In the genomic region with DNA sequence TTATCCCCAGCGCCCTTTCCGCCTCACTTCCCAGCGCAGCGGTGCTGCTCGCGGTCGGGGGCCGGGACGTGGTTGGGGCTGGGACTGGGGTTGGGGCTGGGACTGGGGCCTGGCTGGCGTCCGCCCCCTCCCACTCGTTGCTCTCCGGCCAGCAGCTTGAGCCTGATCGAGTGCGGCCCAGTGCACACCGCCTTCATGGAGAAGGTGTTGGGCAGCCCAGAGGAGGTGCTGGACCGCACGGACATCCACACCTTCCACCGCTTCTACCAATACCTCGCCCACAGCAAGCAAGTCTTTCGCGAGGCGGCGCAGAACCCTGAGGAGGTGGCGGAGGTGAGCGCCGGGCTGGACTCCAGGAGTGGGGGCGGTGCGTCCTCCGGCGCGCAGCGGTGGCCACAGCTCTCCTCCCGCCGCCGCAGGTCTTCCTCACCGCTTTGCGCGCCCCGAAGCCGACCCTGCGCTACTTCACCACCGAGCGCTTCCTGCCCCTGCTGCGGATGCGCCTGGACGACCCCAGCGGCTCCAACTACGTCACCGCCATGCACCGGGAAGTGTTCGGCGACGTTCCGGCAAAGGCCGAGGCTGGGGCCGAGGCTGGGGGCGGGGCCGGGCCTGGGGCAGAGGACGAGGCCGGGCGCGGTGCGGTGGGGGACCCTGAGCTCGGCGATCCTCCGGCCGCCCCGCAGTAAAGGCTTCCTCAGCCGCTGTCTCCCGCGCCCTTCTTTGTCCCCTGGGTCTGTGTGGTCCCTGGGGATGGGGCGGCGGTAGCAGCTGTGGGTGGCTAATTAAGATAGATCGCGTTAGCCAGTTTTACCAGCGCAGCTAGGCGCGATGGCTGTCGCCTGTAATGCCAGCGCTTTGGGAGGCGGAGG, we compare ENCODE assay signal across 8 cellular contexts. TPM values are rescaled to one million over a fixed set of nuclear protein-coding genes. Genes with fewer than 3 reads are reported as not detected.
DNase-seq lines count a peak whose midpoint lies in the region; ATAC-seq and TF ChIP-seq lines count a peak whose summit lies in the region.

No MANE protein-coding gene starts in this region.

- H3K27ac ChIP-seq in HUES6 (ENCODE audit: low read depth, low read length) (peak overlapping the region; percentile 24; the same call in 1 of the 2 replicates), esophagus squamous epithelium (peak overlapping the region; percentile 87 to 96 (median 92)), muscle layer of duodenum (ENCODE audit: low read length) (peak overlapping the region; percentile 86)

- peak overlapping the region; percentile 94 for H3K4me3 Mint-ChIP-seq in activated T-helper 1 cell treated with anti-CD3 and anti-CD28 coated beads, Interleukin-12 subunit alpha, Interleukin-12 subunit beta, Interleukin-2, Interleukin-4 antibody, amounts not matched to agents 30 ng/mL and 10 ng/mL and 1 ng/mL, durations not matched to agents 14 hours and 24 hours and 36 hours

- peaks cover 6% of the 10 kb centered on the region for H3K4me1 Mint-ChIP-seq in activated T-helper 1 cell treated with anti-CD3 and anti-CD28 coated beads, Interleukin-12 subunit alpha, Interleukin-12 subunit beta, Interleukin-2, Interleukin-4 antibody, amounts not matched to agents 30 ng/mL and 10 ng/mL and 1 ng/mL, durations not matched to agents 14 hours and 24 hours and 36 hours (ENCODE audit: low read depth)

- H3K4me1 ChIP-seq in HUES6 (ENCODE audit: control insufficient read depth, insufficient read depth, low read length) (peaks cover 16% of the 10 kb centered on the region), esophagus squamous epithelium (peaks cover 7 to 46% (median 24%) of the 10 kb centered on the region in 3 donors), muscle layer of duodenum (ENCODE audit: control insufficient read depth in 1 of 2, insufficient read depth in 2 of 2, low read length in 2 of 2) (peaks cover 0 to 20% of the 10 kb centered on the region in 2 donors)

- H3K4me3 ChIP-seq in HUES6 (ENCODE audit: low read depth, low read length), result peak overlapping the region; percentile 95
- H3K4me3 ChIP-seq in esophagus squamous epithelium, result peak overlapping the region; percentile 68 to 87 (median 78)
- peak overlapping the region; percentile 63 to 82 for H3K4me3 ChIP-seq in muscle layer of duodenum (ENCODE audit: low read depth in 1 of 2, low read length in 2 of 2)

- H3K9me3 Mint-ChIP-seq in activated T-helper 1 cell treated with anti-CD3 and anti-CD28 coated beads, Interleukin-12 subunit alpha, Interleukin-12 subunit beta, Interleukin-2, Interleukin-4 antibody, amounts not matched to agents 30 ng/mL and 10 ng/mL and 1 ng/mL, durations not matched to agents 14 hours and 24 hours and 36 hours, result no peaks in the 10 kb centered on the region

- H3K27me3 Mint-ChIP-seq in activated T-helper 1 cell treated with anti-CD3 and anti-CD28 coated beads, Interleukin-12 subunit alpha, Interleukin-12 subunit beta, Interleukin-2, Interleukin-4 antibody, amounts not matched to agents 30 ng/mL and 10 ng/mL and 1 ng/mL, durations not matched to agents 14 hours and 24 hours and 36 hours (ENCODE audit: insufficient read depth), result no peaks in the 10 kb centered on the region

- H3K27ac Mint-ChIP-seq in activated T-helper 1 cell treated with anti-CD3 and anti-CD28 coated beads, Interleukin-12 subunit alpha, Interleukin-12 subunit beta, Interleukin-2, Interleukin-4 antibody, amounts not matched to agents 30 ng/mL and 10 ng/mL and 1 ng/mL, durations not matched to agents 14 hours and 24 hours and 36 hours, result peak overlapping the region; percentile 95

- H3K36me3 ChIP-seq in HUES6 (ENCODE audit: control insufficient read depth, insufficient read depth, low read length) (no peaks in the 10 kb centered on the region), esophagus squamous epithelium (peaks cover 0 to 7% (median 0%) of the 10 kb centered on the region in 3 donors), muscle layer of duodenum (ENCODE audit: control insufficient read depth in 1 of 2, insufficient read depth in 2 of 2, low read length in 2 of 2) (peaks cover 0 to 5% of the 10 kb centered on the region in 2 donors)

- H3K36me3 Mint-ChIP-seq in activated T-helper 1 cell treated with anti-CD3 and anti-CD28 coated beads, Interleukin-12 subunit alpha, Interleukin-12 subunit beta, Interleukin-2, Interleukin-4 antibody, amounts not matched to agents 30 ng/mL and 10 ng/mL and 1 ng/mL, durations not matched to agents 14 hours and 24 hours and 36 hours (ENCODE audit: low read depth), result peaks cover 1% of the 10 kb centered on the region

- peak; percentile 52 for ATAC-seq in GM21360 (IDR thresholded peaks at IDR 0.05; ENCODE audit: unreplicated experiment)

- H3K9me3 ChIP-seq in HUES6 (ENCODE audit: control insufficient read depth, insufficient read depth, low read depth, low read length) (no peaks in the 10 kb centered on the region), esophagus squamous epithelium (no peaks in the 10 kb centered on the region), muscle layer of duodenum (ENCODE audit: control insufficient read depth in 1 of 2, low read length in 2 of 2) (no peaks in the 10 kb centered on the region)

- H3K27me3 ChIP-seq in HUES6 (ENCODE audit: control insufficient read depth, insufficient read depth, low read length) (no peaks in the 10 kb centered on the region), esophagus squamous epithelium (no peaks in the 10 kb centered on the region), muscle layer of duodenum (ENCODE audit: low read depth, low read length) (no peaks in the 10 kb centered on the region)

- peak overlapping the region; percentile 81 for H3K9ac ChIP-seq in HUES6 (ENCODE audit: low read length)

- intact Hi-C loops in activated T-helper 1 cell treated with anti-CD3 and anti-CD28 coated beads, Interleukin-12 subunit alpha, Interleukin-12 subunit beta, Interleukin-2, Interleukin-4 antibody, amounts not matched to agents 30 ng/mL and 10 ng/mL and 1 ng/mL, durations not matched to agents 14 hours and 24 hours and 36 hours (cut with micrococcal nuclease), result loop anchor here (1.0 kb wide), 1 partner anchor 18 kb away; a partner anchor contains a TSS
- intact Hi-C loops in esophagus squamous epithelium (cut with DNase I), result no loop called here

- peak in 2 of 6 experiments; percentile 2 to 11 for TF ChIP-seq CTCF in esophagus squamous epithelium (IDR thresholded peaks at IDR 0.05)

- TF ChIP-seq POLR2A in esophagus squamous epithelium (IDR thresholded peaks at IDR 0.05), result peak in 3 of 4 donors; percentile 59 to 82 (median 77)

- WGBS in esophagus squamous epithelium, 2 donors, result 0 to 2% methylated on average over 2 to 28 of the region's 82 CpGs

- peak; percentile 83 for DNase-seq in COLO668 (lab: John Stamatoyannopoulos, UW; ENCODE audit: unreplicated experiment)
- peak; percentile 75 for DNase-seq in activated T-helper 1 cell treated with anti-CD3 and anti-CD28 coated beads, Interleukin-12 subunit alpha, Interleukin-12 subunit beta, Interleukin-2, Interleukin-4 antibody, amounts not matched to agents 30 ng/mL and 10 ng/mL and 1 ng/mL, durations not matched to agents 14 hours and 24 hours and 36 hours (ENCODE audit: low spot score)
- no peak for DNase-seq in esophagus squamous epithelium (lab: John Stamatoyannopoulos, UW)
- DNase-seq in stimulated activated naive CD4-positive, alpha-beta T cell treated with Interleukin-2 at 50 U/mL for 16 hours (lab: John Stamatoyannopoulos, UW), result peak; percentile 66

TF ChIP-seq in PFSK-1, 5 proteins besides CTCF, POLR2A, EP300 and RAD21 (continues in another document):
- peak; percentile 95 for TF ChIP-seq TAF1 (IDR thresholded peaks at IDR 0.05; ENCODE audit: borderline replicate concordance, insufficient read depth, low read length)

RNA-seq across cellular contexts. Expression of a gene that starts 1.8 kb away (rescaled TPM):
- 13.9 TPM for polyA plus RNA-seq in PFSK-1 (2012; ENCODE audit: insufficient read length, low read depth)
- 0.49 and 0.78 TPM in 2 replicates for total RNA-seq in activated T-helper 1 cell treated with anti-CD3 and anti-CD28 coated beads, Interleukin-12 subunit alpha, Interleukin-12 subunit beta, Interleukin-2, Interleukin-4 antibody, amounts not matched to agents 30 ng/mL and 10 ng/mL and 1 ng/mL, durations not matched to agents 14 hours and 24 hours and 36 hours
- 10 to 100 TPM in 1 of 4 donors, 1 to 10 TPM in 3; 3.0 to 11.8 (median 6.6) TPM for total RNA-seq in esophagus squamous epithelium

RNA-seq across cellular contexts. Expression of a gene that starts 7.5 kb away (rescaled TPM):
- polyA plus RNA-seq in PFSK-1 (2012; ENCODE audit: insufficient read length, low read depth), result 178 TPM
- 93.1 and 95.4 TPM in 2 replicates for total RNA-seq in activated T-helper 1 cell treated with anti-CD3 and anti-CD28 coated beads, Interleukin-12 subunit alpha, Interleukin-12 subunit beta, Interleukin-2, Interleukin-4 antibody, amounts not matched to agents 30 ng/mL and 10 ng/mL and 1 ng/mL, durations not matched to agents 14 hours and 24 hours and 36 hours
- 10 to 100 TPM; 34.1 to 52.2 (median 46.5) TPM for total RNA-seq in esophagus squamous epithelium

RNA-seq across cellular contexts. Expression of a gene that starts 12.4 kb away (rescaled TPM):
- polyA plus RNA-seq in PFSK-1 (2012; ENCODE audit: insufficient read length, low read depth), result 117 TPM
- 74.1 and 75.4 TPM in 2 replicates for total RNA-seq in activated T-helper 1 cell treated with anti-CD3 and anti-CD28 coated beads, Interleukin-12 subunit alpha, Interleukin-12 subunit beta, Interleukin-2, Interleukin-4 antibody, amounts not matched to agents 30 ng/mL and 10 ng/mL and 1 ng/mL, durations not matched to agents 14 hours and 24 hours and 36 hours
- total RNA-seq in esophagus squamous epithelium, result 10 to 100 TPM; 34.0 to 47.9 (median 39.9) TPM

RNA-seq across cellular contexts. Expression of a gene that starts 18.4 kb away (rescaled TPM):
- 31.1 TPM for polyA plus RNA-seq in PFSK-1 (2012; ENCODE audit: insufficient read length, low read depth)
- 18.2 and 20.8 TPM in 2 replicates for total RNA-seq in activated T-helper 1 cell treated with anti-CD3 and anti-CD28 coated beads, Interleukin-12 subunit alpha, Interleukin-12 subunit beta, Interleukin-2, Interleukin-4 antibody, amounts not matched to agents 30 ng/mL and 10 ng/mL and 1 ng/mL, durations not matched to agents 14 hours and 24 hours and 36 hours
- total RNA-seq in esophagus squamous epithelium, result 10 to 100 TPM; 19.2 to 39.0 (median 26.5) TPM

RNA-seq across cellular contexts. Expression of a gene that starts 23.0 kb away (rescaled TPM):
- polyA plus RNA-seq in PFSK-1 (2012; ENCODE audit: insufficient read length, low read depth), result 26.1 TPM
- 27.6 and 31.5 TPM in 2 replicates for total RNA-seq in activated T-helper 1 cell treated with anti-CD3 and anti-CD28 coated beads, Interleukin-12 subunit alpha, Interleukin-12 subunit beta, Interleukin-2, Interleukin-4 antibody, amounts not matched to agents 30 ng/mL and 10 ng/mL and 1 ng/mL, durations not matched to agents 14 hours and 24 hours and 36 hours
- 1 to 10 TPM in 3 of 4 donors, under 1 TPM in 1; 0.61 to 4.8 (median 2.8) TPM for total RNA-seq in esophagus squamous epithelium

Comparison
In these comparisons a context has a peak if more than half of its experiments do, and no peak if none do; other contexts are left out.
1. H3K27ac ChIP-seq: peak in every context shown above with its lines; median percentile 92 in esophagus squamous epithelium; 86 in muscle layer of duodenum; 24 in HUES6.